19 cellular contexts compared by ENCODE assay signal in genomic region chr20:4011226-4011975, GRCh38. TPM values are rescaled to one million over a fixed set of nuclear protein-coding genes. Genes with fewer than 3 reads are reported as not detected.
DNase-seq lines count a peak whose midpoint lies in the region; ATAC-seq, FAIRE-seq and TF ChIP-seq lines count a peak whose summit lies in the region.
"Had no signal": no experiment of that assay in that cellular context is flagged by ENCODE, and none has a peak within 500 bp of the region (broad histone marks: within the 10 kb centered on the region; RNA-seq: fewer than 3 reads in every experiment).

No MANE protein-coding gene starts in this region.

- no TSS peak for BruUV-seq in GM12878 (replicated peaks; lab: Mats Ljungman, UMichigan)

- 0% methylated on average over 2 of the region's 2 CpGs for WGBS in GM12878 (ENCODE audit: insufficient coverage, insufficient replicate concordance, low lambda C conversion rate, missing lambda C conversion rate)
- no CpG with 5 or more reads among the region's 2 CpGs for WGBS in mesodermal cell (ENCODE audit: insufficient coverage in 2 of 2), 2 experiments

- H3K4me3 ChIP-seq in GM12864 (ENCODE audit: low read depth, low read length) (no peak overlapping the region), GM12878 (no peak overlapping the region), mesodermal cell (ENCODE audit: extremely low read depth, insufficient read depth, low read length, poor library complexity, severe bottlenecking) (no peak overlapping the region)

- H3K4me2 ChIP-seq in GM12878 (ENCODE audit: control insufficient read depth, insufficient read depth): 0 out of 2 replicates have a peak overlapping the region, but pooled peaks have one; percentile 13

- RAD21 ChIA-PET in GM12878 (lab: Charles Lee; ENCODE audit: unreplicated experiment): interaction anchor here (0.6 to 1.3 kb wide), 4 partner anchors 17 to 190 kb away, joined by 3 to 4 read pairs (median 4); no protein-coding TSS in a partner anchor

- H3K4me1 Mint-ChIP-seq in CD14-positive monocyte: peaks cover 61% of the 10 kb centered on the region
- H3K4me1 Mint-ChIP-seq in effector memory CD8-positive, alpha-beta T cell (ENCODE audit: low read depth in 2 of 2): peaks cover 4 to 16% of the 10 kb centered on the region in 2 donors

- H3K27me3 ChIP-seq in GM12878 (replicated peaks in 1 of 2; ENCODE audit: control insufficient read depth in 2 of 2, insufficient read depth in 2 of 2, low read length in 1 of 2): no peaks in the 10 kb centered on the region
- H3K27me3 ChIP-seq: brain microvascular endothelial cell had no signal

- TF ChIP-seq CTCF in CD14-positive monocyte (IDR thresholded peaks at IDR 0.05) (no peak), GM12864 (IDR thresholded peaks at IDR 0.05; ENCODE audit: low read depth, low read length, missing control alignments) (peak; percentile 20), GM12878 (IDR thresholded peaks at IDR 0.05 in 2 of 3, conservative IDR thresholded peaks at IDR 0.05 in 1 of 3; ENCODE audit: control insufficient read depth in 2 of 3, extremely low read depth in 1 of 3, insufficient read depth in 1 of 3, low read depth in 3 of 3, low read length in 3 of 3) (peak in 2 of 3 experiments; percentile 16 to 17; a peak in 2 of 6 replicates)

- H3K27ac ChIP-seq in GM12878 (ENCODE audit: control insufficient read depth, insufficient read depth) (no peak overlapping the region), mesodermal cell (ENCODE audit: low read depth, low read length, severe bottlenecking) (peak overlapping the region; percentile 3)
- H3K27ac ChIP-seq: brain microvascular endothelial cell had no signal

- H3K4me3 Mint-ChIP-seq in CD14-positive monocyte: peak overlapping the region in 1 of 2 donors; percentile 52
- H3K4me3 Mint-ChIP-seq in effector memory CD8-positive, alpha-beta T cell: no peak overlapping the region
- H3K4me3 Mint-ChIP-seq: B cell, H9, nephron progenitor cell had no signal

- SMC1A ChIA-PET in GM12878 (lab: Charles Lee; ENCODE audit: uncharacterized antibody, unreplicated experiment): interaction anchor here (0.6 to 1.6 kb wide), 7 partner anchors 9 to 157 kb away, joined by 3 to 4 read pairs (median 3); no protein-coding TSS in a partner anchor

- TF ChIP-seq EP300 in GM12878 (IDR thresholded peaks at IDR 0.05; ENCODE audit: borderline replicate concordance in 1 of 2, control insufficient read depth in 1 of 2, low read depth in 2 of 2, low read length in 2 of 2): no peak

- H3K9ac ChIP-seq in GM12878 (ENCODE audit: control insufficient read depth, insufficient read depth, low read length): no peak overlapping the region

- intact Hi-C loops in CD14-positive monocyte (cut with micrococcal nuclease) (loop anchor here in 1 of 2 donors (5.0 kb wide), 1 partner anchor 76 kb away; no protein-coding TSS in a partner anchor), GM12878 (cut with micrococcal nuclease; ENCODE audit: unreplicated experiment) (loop anchor here (10.0 kb wide), 1 partner anchor 227 kb away; the partner anchor contains the start of genes CENPB and SPEF1)

- H4K20me1 ChIP-seq in GM12878 (ENCODE audit: control insufficient read depth, insufficient read depth): no peaks in the 10 kb centered on the region

- DNase-seq in CD14-positive monocyte (ENCODE audit: low spot score) (no peak), GM12864 (ENCODE audit: low read depth) (no peak), GM12878 (ENCODE audit: low read depth, low spot score) (no peak), 8988T (no peak)
- DNase-seq in effector memory CD8-positive, alpha-beta T cell: no peak
- DNase-seq: brain microvascular endothelial cell; DMS79 treated with DMSO at 0.1 percent for 48 hours; effector CD4-positive, alpha-beta T cell; H9; NCI-H1048; NCI-H345; nephron progenitor cell; right cardiac atrium; T-helper 1 cell had no signal

- no peaks in the 10 kb centered on the region for H3K79me2 ChIP-seq in GM12878 (ENCODE audit: control insufficient read depth, insufficient read depth, low read length)

- peaks cover 0 to 2% (median 0%) of the 10 kb centered on the region in 7 donors for H3K9me3 Mint-ChIP-seq in CD14-positive monocyte
- no peaks in the 10 kb centered on the region for H3K9me3 Mint-ChIP-seq in effector memory CD8-positive, alpha-beta T cell
- H3K9me3 Mint-ChIP-seq: H9, nephron progenitor cell had no signal

- H3K36me3 Mint-ChIP-seq in CD14-positive monocyte: peaks cover 17 to 30% of the 10 kb centered on the region in 2 donors
- H3K36me3 Mint-ChIP-seq in effector memory CD8-positive, alpha-beta T cell (ENCODE audit: insufficient read depth): peaks cover 7% of the 10 kb centered on the region

- H3K9me3 ChIP-seq in GM12878 (replicated peaks; ENCODE audit: control insufficient read depth, insufficient read depth, low read length) (no peaks in the 10 kb centered on the region), mesodermal cell (ENCODE audit: control insufficient read depth, low read length) (no peaks in the 10 kb centered on the region)

- POLR2A ChIA-PET in GM12878 (lab: Charles Lee): interaction anchor here (0.7 kb wide), 1 partner anchor 9 kb away, joined by 3 read pairs; no protein-coding TSS in a partner anchor

- TF ChIP-seq RAD21 in GM12878 (IDR thresholded peaks at IDR 0.05; ENCODE audit: insufficient read depth, low read depth, low read length): no peak

- no peak for ATAC-seq in GM12878
- no peak for ATAC-seq in GM21423 (IDR thresholded peaks at IDR 0.05; ENCODE audit: unreplicated experiment)
- ATAC-seq in GM18868 (IDR thresholded peaks at IDR 0.05; ENCODE audit: unreplicated experiment): no peak
- ATAC-seq in effector memory CD8-positive, alpha-beta T cell (replicated peaks): no peak
- ATAC-seq: right cardiac atrium had no signal

- H3K27me3 Mint-ChIP-seq in CD14-positive monocyte (ENCODE audit: low read depth in 3 of 3): peaks cover 0 to 3% (median 0%) of the 10 kb centered on the region in 3 donors
- no peaks in the 10 kb centered on the region for H3K27me3 Mint-ChIP-seq in effector memory CD8-positive, alpha-beta T cell
- H3K27me3 Mint-ChIP-seq: B cell had no signal

- H3K27ac Mint-ChIP-seq in CD14-positive monocyte: peak overlapping the region; percentile 86 to 93 (median 91)
- H3K27ac Mint-ChIP-seq in effector memory CD8-positive, alpha-beta T cell: peak overlapping the region in 1 of 2 donors; percentile 35
- H3K27ac Mint-ChIP-seq: B cell, nephron progenitor cell had no signal

- peaks cover 5% of the 10 kb centered on the region; the same call in 1 of the 2 replicates for H3K4me1 ChIP-seq in GM12878 (ENCODE audit: control insufficient read depth, insufficient read depth, low read length)
- peaks cover 3% of the 10 kb centered on the region for H3K4me1 ChIP-seq in mesodermal cell (ENCODE audit: control insufficient read depth, insufficient read depth, low read length, poor library complexity, severe bottlenecking)

- in situ Hi-C loops in GM12878 (cut with MboI): no loop called here

- FAIRE-seq in GM12878 (lab: Jason Lieb, UNC): peak; percentile 41
- FAIRE-seq: GM12892 had no signal

- CTCF ChIA-PET in GM12878 (lab: Yijun Ruan, JAX): interaction anchor here (0.8 to 4.4 kb wide), 8 partner anchors 15 to 301 kb away, joined by 3 to 19 read pairs (median 5); no protein-coding TSS in a partner anchor

- H3K36me3 ChIP-seq in GM12878 (ENCODE audit: control insufficient read depth in 2 of 2, insufficient read depth in 2 of 2, low read length in 1 of 2) (no peaks in the 10 kb centered on the region), mesodermal cell (ENCODE audit: control insufficient read depth, insufficient read depth, low read length) (peaks cover 23% of the 10 kb centered on the region)
- H3K36me3 ChIP-seq: brain microvascular endothelial cell had no signal

- H2AFZ ChIP-seq in GM12878 (ENCODE audit: control insufficient read depth, low read depth, low read length): no peak overlapping the region; the same call in 1 of the 2 replicates

- TF ChIP-seq POLR2A in GM12878 (IDR thresholded peaks at IDR 0.05; ENCODE audit: low read depth, low read length): no peak

TF ChIP-seq in GM12878, 131 proteins besides CTCF, POLR2A, EP300 and RAD21:
- TF ChIP-seq CHD2 (IDR thresholded peaks at IDR 0.05; ENCODE audit: borderline replicate concordance, low read depth, low read length) (no peak), PKNOX1 (IDR thresholded peaks at IDR 0.05) (peak; percentile 73)

RNA-seq across cellular contexts. Expression of gene RNF24, which starts 4.0 kb away (rescaled TPM):
- polyA plus RNA-seq in CD14-positive monocyte: 10 to 100 TPM; 18.6 to 36.2 TPM
- 15.1 and 15.9 TPM in 2 replicates for total RNA-seq in GM12878 (2013; cell fraction: nucleolus; rRNA removed)
- total RNA-seq in GM12878 (2014; rRNA removed): 2.0 and 2.1 TPM in 2 replicates
- total RNA-seq in GM12878 (2014; rRNA removed; fragmentation: Illumina TruSeq; extraction: Trizol): 1.5 TPM in 2 replicates
- 4.9 and 5.4 TPM in 2 replicates for total RNA-seq in GM12878 (2021)
- 3.3 TPM for polyA plus RNA-seq in GM12878 (2011; ENCODE audit: low read depth)
- 1.7 and 2.3 TPM in 2 replicates for polyA plus RNA-seq in GM12878 (2011; rRNA removed)
- polyA plus RNA-seq in GM12878 (2011; cell fraction: cytosol; rRNA removed): 1.6 and 2.8 TPM in 2 replicates
- polyA plus RNA-seq in GM12878 (2011; cell fraction: nucleus; rRNA removed): 2.3 and 2.6 TPM in 2 replicates
- polyA plus RNA-seq in GM12878 (2012): 4.2 and 4.8 TPM in 2 replicates
- 2.2 and 2.7 TPM in 2 replicates for polyA plus RNA-seq in GM12878 (2014; fragmentation: Illumina TruSeq; extraction: Trizol)
- polyA plus RNA-seq in GM12878 (2014; fragmentation: Nextera tagmentation; extraction: Ambion mirVana): 1 to 10 TPM; 1.4 to 1.7 TPM
- polyA plus RNA-seq in GM12878 (2014; rRNA removed): 1.5 and 2.6 TPM in 2 replicates
- polyA plus RNA-seq in GM12878 (2016; fragmentation: Nextera tagmentation; extraction: Ambion mirVana): 1 to 10 TPM; 4.2 to 4.3 TPM
- polyA minus RNA-seq in GM12878 (2011; rRNA and poly(A)+ RNA removed): 1.5 and 1.9 TPM in 2 replicates
- 0.94 and 1.5 TPM in 2 replicates for polyA minus RNA-seq in GM12878 (2011; cell fraction: cytosol; rRNA and poly(A)+ RNA removed)
- 1.1 TPM in 2 replicates for polyA minus RNA-seq in GM12878 (2011; cell fraction: nucleus; rRNA and poly(A)+ RNA removed)
- 23.1 TPM for polyA plus RNA-seq in mesodermal cell (2013, experiment 1 of 2)
- polyA plus RNA-seq in mesodermal cell (2013, experiment 2 of 2): 20.2 TPM
